Comparison of ENCODE assay signal across 8 cellular contexts in genomic region chr3:127690823-127691452, GRCh38. TPM values are rescaled to one million over a fixed set of nuclear protein-coding genes. Genes with fewer than 3 reads are reported as not detected.
A peak's percentile ranks its signal among the peaks of the same experiment; 100 is the strongest.
DNase-seq lines count a peak whose midpoint lies in the region; ATAC-seq and TF ChIP-seq lines count a peak whose summit lies in the region.

No MANE protein-coding gene starts in this region.

- no peaks in the 10 kb centered on the region for H3K36me3 ChIP-seq in DOHH2 (ENCODE audit: control insufficient read depth, low read length)
- peaks cover 57% of the 10 kb centered on the region for H3K36me3 ChIP-seq in Karpas-422 (ENCODE audit: insufficient read depth, low read length)
- H3K36me3 ChIP-seq in stomach smooth muscle (ENCODE audit: control insufficient read depth in 2 of 2, insufficient read depth in 2 of 2, low read length in 2 of 2): peaks cover 9 to 16% of the 10 kb centered on the region in 2 donors

- no peaks in the 10 kb centered on the region for H3K9me2 ChIP-seq in DOHH2 (replicated peaks; ENCODE audit: control insufficient read depth, low read length)
- H3K9me2 ChIP-seq in Karpas-422 (replicated peaks; ENCODE audit: insufficient read depth, low read length): no peaks in the 10 kb centered on the region

- H3K27ac Mint-ChIP-seq in WTC11: no peak overlapping the region

- no peak overlapping the region for H3K4me3 Mint-ChIP-seq in WTC11

- peaks cover 8% of the 10 kb centered on the region; the same call in 1 of the 2 replicates for H3K9me3 ChIP-seq in DOHH2 (ENCODE audit: control insufficient read depth, insufficient read depth, low read length)
- H3K9me3 ChIP-seq in Karpas-422 (ENCODE audit: low read length): no peaks in the 10 kb centered on the region
- no peaks in the 10 kb centered on the region for H3K9me3 ChIP-seq in right cardiac atrium (ENCODE audit: control insufficient read depth, low read length)
- no peaks in the 10 kb centered on the region for H3K9me3 ChIP-seq in stomach smooth muscle (ENCODE audit: control insufficient read depth in 2 of 2, low read length in 2 of 2)

- H3K27ac ChIP-seq in DOHH2 (ENCODE audit: low read depth, low read length) (no peak overlapping the region), Karpas-422 (ENCODE audit: low read length) (peak overlapping the region; percentile 82), right cardiac atrium (ENCODE audit: low read length) (no peak overlapping the region), stomach smooth muscle (ENCODE audit: low read length) (peak overlapping the region; percentile 80)

- H3F3A ChIP-seq in DOHH2 (ENCODE audit: control insufficient read depth, insufficient read depth): no peaks in the 10 kb centered on the region

- H4K20me1 ChIP-seq in DOHH2 (ENCODE audit: control insufficient read depth, insufficient read depth, low read depth, low read length) (no peaks in the 10 kb centered on the region), Karpas-422 (ENCODE audit: insufficient read depth, low read depth, low read length) (no peaks in the 10 kb centered on the region)

- H3K9ac ChIP-seq in Karpas-422 (ENCODE audit: low read length) (peak overlapping the region; percentile 13; the same call in 1 of the 2 replicates), stomach smooth muscle (ENCODE audit: low read length in 2 of 2) (peak overlapping the region; percentile 58)

- H3K27me3 ChIP-seq in DOHH2 (ENCODE audit: control insufficient read depth, low read length) (no peaks in the 10 kb centered on the region), Karpas-422 (ENCODE audit: low read length) (no peaks in the 10 kb centered on the region), right cardiac atrium (ENCODE audit: control insufficient read depth, insufficient read depth) (no peaks in the 10 kb centered on the region), stomach smooth muscle (ENCODE audit: control insufficient read depth in 1 of 2, insufficient read depth in 2 of 2, low read length in 2 of 2) (no peaks in the 10 kb centered on the region)

- DNase-seq in Karpas-422 (peak; percentile 71), WTC11 (ENCODE audit: low spot score) (peak; percentile 71), right cardiac atrium (peak; percentile 58 to 79 (median 78))
- no peak for DNase-seq in activated CD4-positive, alpha-beta T cell treated with anti-CD3 and anti-CD28 coated beads, Interleukin-2, amount 50 U/mL, for 1 hour

- POLR2A ChIA-PET in WTC11 (lab: Charles Lee): no interaction called here

- 85% methylated on average over 4 of the region's 4 CpGs for WGBS in right cardiac atrium

- no peaks in the 10 kb centered on the region for H3K36me3 Mint-ChIP-seq in WTC11

- H3K4me1 ChIP-seq in DOHH2 (ENCODE audit: control insufficient read depth, low read length): no peaks in the 10 kb centered on the region
- peaks cover 51% of the 10 kb centered on the region for H3K4me1 ChIP-seq in Karpas-422 (ENCODE audit: low read length)
- peaks cover 11% of the 10 kb centered on the region for H3K4me1 ChIP-seq in right cardiac atrium (ENCODE audit: control insufficient read depth, insufficient read depth, low read length)
- peaks cover 42% of the 10 kb centered on the region for H3K4me1 ChIP-seq in stomach smooth muscle (ENCODE audit: control insufficient read depth, insufficient read depth, low read length)

- no peaks in the 10 kb centered on the region for H3K27me3 Mint-ChIP-seq in WTC11 (ENCODE audit: low read depth)

- H3K4me1 Mint-ChIP-seq in WTC11: peaks cover 19% of the 10 kb centered on the region

- H3K4me3 ChIP-seq in DOHH2 (ENCODE audit: low read length) (no peak overlapping the region), Karpas-422 (ENCODE audit: low read length) (no peak overlapping the region), right cardiac atrium (ENCODE audit: low read length) (no peak overlapping the region), stomach smooth muscle (ENCODE audit: low read length in 2 of 2) (no peak overlapping the region)

- intact Hi-C loops in right cardiac atrium (cut with DNase I): loop anchor here in 1 of 4 donors (10.0 kb wide), 1 partner anchor 134 kb away; the partner anchor contains the start of gene MGLL

- H3K79me2 ChIP-seq in DOHH2 (ENCODE audit: control insufficient read depth, low read length): no peaks in the 10 kb centered on the region
- no peaks in the 10 kb centered on the region for H3K79me2 ChIP-seq in Karpas-422 (ENCODE audit: low read length)

- CTCF ChIA-PET in WTC11 (lab: Charles Lee): interaction anchor here (0.6 to 4.7 kb wide), 28 partner anchors 10 to 852 kb away, joined by 3 to 76 read pairs (median 4); partner anchors contain the start of gene MGLL

- H2AFZ ChIP-seq in Karpas-422 (ENCODE audit: low read length): no peak overlapping the region

- H3K4me2 ChIP-seq in DOHH2 (ENCODE audit: low read length) (no peak overlapping the region), Karpas-422 (ENCODE audit: low read depth, low read length, poor library complexity, severe bottlenecking) (peak overlapping the region; percentile 20)

- H3K9me3 Mint-ChIP-seq in WTC11: no peaks in the 10 kb centered on the region

- ATAC-seq in WTC11 (peak; percentile 94), right cardiac atrium (peak; percentile 73 to 81), GM18498 (IDR thresholded peaks at IDR 0.05; ENCODE audit: unreplicated experiment) (no peak), GM19455 (IDR thresholded peaks at IDR 0.05; ENCODE audit: unreplicated experiment) (no peak)

- TF ChIP-seq CTCF in DOHH2 (IDR thresholded peaks at IDR 0.05; ENCODE audit: low read depth, low read length, poor library complexity, severe bottlenecking): peak; percentile 52
- no peak for TF ChIP-seq CTCF in WTC11 (IDR thresholded peaks at IDR 0.05)

TF ChIP-seq in WTC11, 78 proteins besides CTCF, POLR2A, EP300 and RAD21:
- TF ChIP-seq ZNF121 (CRISPR knock-in tag; IDR thresholded peaks at IDR 0.05): peak; percentile 85
- 0 out of 2 replicates have a peak, but pooled peaks have one; percentile 23 for TF ChIP-seq SP1 (CRISPR knock-in tag; conservative IDR thresholded peaks at IDR 0.05)
- no peak for TF ChIP-seq ZNF232 (CRISPR knock-in tag; IDR thresholded peaks at IDR 0.05)
- TF ChIP-seq MXD4 (CRISPR knock-in tag; IDR thresholded peaks at IDR 0.05; ENCODE audit: borderline replicate concordance): no peak

RNA-seq across cellular contexts. Expression of gene ABTB1, which starts 18.2 kb away (rescaled TPM):
- 20.1 and 25.5 TPM in 2 replicates for total RNA-seq in Karpas-422 (2014; rRNA removed; shearing (Covaris generic); ENCODE audit: low replicate concordance)
- total RNA-seq in WTC11 (2021) (9.3 to 12.5 TPM (median 9.9 TPM) in 3 replicates), right cardiac atrium (10 to 100 TPM; 20.2 to 47.1 (median 34.1) TPM)
- polyA plus RNA-seq in right cardiac atrium: 38.2 TPM

Comparison
In these comparisons a context has a peak if more than half of its experiments do, and no peak if none do; other contexts are left out.
1. H3K27ac ChIP-seq: peak in Karpas-422 (single experiment) and stomach smooth muscle (single experiment); none in DOHH2 (single experiment) and right cardiac atrium (single experiment).
2. ATAC-seq: peak in WTC11 (single experiment) and right cardiac atrium (2 of 2); none in GM18498 (single experiment) and GM19455 (single experiment).